Comparison of ENCODE assay signal across 10 cellular contexts in the genomic region with DNA sequence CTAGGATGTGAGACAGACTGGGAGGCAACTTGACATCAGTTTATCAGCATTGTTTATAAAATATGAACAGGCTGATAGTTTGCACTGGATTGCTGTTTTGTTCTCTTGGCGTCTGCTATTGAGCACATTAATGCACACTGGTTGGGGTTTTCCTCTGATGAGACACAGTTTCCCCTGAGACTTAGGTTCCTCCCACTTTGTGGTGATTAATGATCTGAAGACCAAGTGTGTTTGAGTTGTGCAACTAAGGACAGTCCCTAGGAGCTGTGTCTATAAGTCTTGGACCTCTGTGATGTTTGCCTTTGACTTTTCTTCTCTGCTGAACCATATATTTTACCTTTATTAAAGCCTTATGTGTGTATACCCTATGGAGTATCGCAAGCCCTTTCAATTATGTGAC.
DNase-seq lines count a peak whose midpoint lies in the region; ATAC-seq and TF ChIP-seq lines count a peak whose summit lies in the region.
"Had no signal": no experiment of that assay in that cellular context is flagged by ENCODE, and none has a peak within 500 bp of the region (broad histone marks: within the 10 kb centered on the region; RNA-seq: fewer than 3 reads in every experiment).

No MANE protein-coding gene starts in this region.

- no TSS peak for BruUV-seq in mammary epithelial cell (replicated peaks; lab: Mats Ljungman, UMichigan)

- no peak overlapping the region for H3K27ac ChIP-seq in mammary epithelial cell (ENCODE audit: insufficient read depth, low read depth, low read length)

- H3K4me1 ChIP-seq in mammary epithelial cell (ENCODE audit: insufficient read depth, low read length): no peaks in the 10 kb centered on the region
- H3K4me1 ChIP-seq: BE2C had no signal

- no peak overlapping the region for H2AFZ ChIP-seq in mammary epithelial cell (ENCODE audit: low read depth, low read length)

- ATAC-seq in GM21423 (IDR thresholded peaks at IDR 0.05; ENCODE audit: unreplicated experiment) (peak; percentile 75), HG03135 (IDR thresholded peaks at IDR 0.05; ENCODE audit: unreplicated experiment) (peak; percentile 78)
- ATAC-seq in activated T-cell treated with anti-CD3 and anti-CD28 coated beads, Interleukin-2, amount 50 U/mL, for 72 hours (replicated peaks in 1 of 2): no peak

- H3K4me3 Mint-ChIP-seq in activated T-cell treated with anti-CD3 and anti-CD28 coated beads, Interleukin-2, amount 50 U/mL, for 72 hours: no peak overlapping the region
- H3K4me3 Mint-ChIP-seq: central memory CD8-positive, alpha-beta T cell had no signal

- no peak overlapping the region for H3K4me3 ChIP-seq in mammary epithelial cell (replicated peaks in 1 of 3; ENCODE audit: insufficient read depth in 1 of 3, low read depth in 2 of 3, low read length in 3 of 3)

- CTCF ChIA-PET in mammary epithelial cell (lab: Charles Lee; ENCODE audit: low non-redundant PET): no interaction called here

- H3K27ac Mint-ChIP-seq in activated T-cell treated with anti-CD3 and anti-CD28 coated beads, Interleukin-2, amount 50 U/mL, for 72 hours: no peak overlapping the region

- no peak overlapping the region for H3K4me2 ChIP-seq in mammary epithelial cell (ENCODE audit: insufficient read depth, low read depth, low read length)

- no peaks in the 10 kb centered on the region for H4K20me1 ChIP-seq in mammary epithelial cell (ENCODE audit: insufficient read depth, low read length)

- H3K27me3 Mint-ChIP-seq in activated T-cell treated with anti-CD3 and anti-CD28 coated beads, Interleukin-2, amount 50 U/mL, for 72 hours (ENCODE audit: low read depth): no peaks in the 10 kb centered on the region
- H3K27me3 Mint-ChIP-seq: central memory CD8-positive, alpha-beta T cell had no signal

- no peaks in the 10 kb centered on the region for H3K79me2 ChIP-seq in mammary epithelial cell (ENCODE audit: insufficient read depth, low read length)

- H3K9me3 ChIP-seq in mammary epithelial cell (replicated peaks; ENCODE audit: insufficient read depth, low read length): no peaks in the 10 kb centered on the region
- H3K9me3 ChIP-seq: BE2C had no signal

- no peak overlapping the region for H3K9ac ChIP-seq in mammary epithelial cell (ENCODE audit: insufficient read depth, low read length)

- H3K36me3 Mint-ChIP-seq in activated T-cell treated with anti-CD3 and anti-CD28 coated beads, Interleukin-2, amount 50 U/mL, for 72 hours (ENCODE audit: insufficient read depth in 2 of 2): peaks cover 0 to 3% of the 10 kb centered on the region in 2 donors

- in situ Hi-C loops in GM13976 (cut with MboI; ENCODE audit: low sequenced_read_pairs, unreplicated experiment): no loop called here
- in situ Hi-C loops in mammary epithelial cell (cut with MboI; ENCODE audit: low sequenced_read_pairs in 2 of 2): no loop called here

- intact Hi-C loops in mammary epithelial cell (cut with micrococcal nuclease): no loop called here

- H3K27me3 ChIP-seq in mammary epithelial cell (ENCODE audit: insufficient read depth, low read length): no peaks in the 10 kb centered on the region
- H3K27me3 ChIP-seq: BE2C had no signal

- DNase-seq in GM13976 (ENCODE audit: low spot score) (peak; percentile 21), mammary epithelial cell (peak; percentile 25), COR-L47 (lab: John Stamatoyannopoulos, UW) (no peak)
- no peak for DNase-seq in activated CD4-positive, alpha-beta T cell treated with anti-CD3 and anti-CD28 coated beads for 1 hour
- no peak for DNase-seq in activated naive CD4-positive, alpha-beta T cell treated with Interleukin-2 at 50 U/mL for 16 hours
- no peak for DNase-seq in activated T-cell treated with anti-CD3 and anti-CD28 coated beads, Interleukin-2, amount 50 U/mL, for 72 hours
- DNase-seq: BE2C had no signal

- no peaks in the 10 kb centered on the region for H3K4me1 Mint-ChIP-seq in activated T-cell treated with anti-CD3 and anti-CD28 coated beads, Interleukin-2, amount 50 U/mL, for 72 hours (ENCODE audit: low read depth)
- H3K4me1 Mint-ChIP-seq: central memory CD8-positive, alpha-beta T cell had no signal

- TF ChIP-seq CTCF in GM13976 (IDR thresholded peaks at IDR 0.05; ENCODE audit: borderline replicate concordance, control extremely low read depth, extremely low read depth, insufficient read depth, missing control alignments): no peak
- TF ChIP-seq CTCF in mammary epithelial cell (conservative IDR thresholded peaks at IDR 0.05 in 1 of 2, IDR thresholded peaks at IDR 0.05 in 1 of 2; ENCODE audit: extremely low read depth in 1 of 2, insufficient read depth in 1 of 2, low read depth in 1 of 2, low read length in 2 of 2): no peak

- dilution Hi-C loops in mammary epithelial cell (cut with HindIII; ENCODE audit: low sequenced_read_pairs): no loop called here

- H3K36me3 ChIP-seq in mammary epithelial cell (ENCODE audit: insufficient read depth, low read length): no peaks in the 10 kb centered on the region
- H3K36me3 ChIP-seq: BE2C had no signal

- H3K9me3 Mint-ChIP-seq in activated T-cell treated with anti-CD3 and anti-CD28 coated beads, Interleukin-2, amount 50 U/mL, for 72 hours: peaks cover 0 to 2% of the 10 kb centered on the region in 2 donors

- 46% methylated on average over 2 of the region's 2 CpGs for WGBS in mammary epithelial cell (ENCODE audit: low coverage, missing lambda C conversion rate)

Comparison
In these comparisons a context has a peak if more than half of its experiments do, and no peak if none do; other contexts are left out.
1. DNase-seq: peak in GM13976 (single experiment) and mammary epithelial cell (single experiment); none in activated CD4-positive, alpha-beta T cell treated with anti-CD3 and anti-CD28 coated beads for 1 hour (single experiment), activated naive CD4-positive, alpha-beta T cell treated with Interleukin-2 at 50 U/mL for 16 hours (single experiment), COR-L47 (single experiment) and activated T-cell treated with anti-CD3 and anti-CD28 coated beads, Interleukin-2, amount 50 U/mL, for 72 hours (0 of 2).
2. ATAC-seq: peak in GM21423 (single experiment) and HG03135 (single experiment); none in activated T-cell treated with anti-CD3 and anti-CD28 coated beads, Interleukin-2, amount 50 U/mL, for 72 hours (0 of 2).